In genomic region chr3:152976232-152976631, GRCh38 we compare ENCODE assay signal across 21 cellular contexts.
"Had no signal": no experiment of that assay in that cellular context is flagged by ENCODE, and none has a peak within 500 bp of the region (broad histone marks: within the 10 kb centered on the region; RNA-seq: fewer than 3 reads in every experiment).

No MANE protein-coding gene starts in this region.

- H3K27ac Mint-ChIP-seq: naive thymus-derived CD8-positive, alpha-beta T cell; nephron progenitor cell; stimulated activated naive B cell treated with anti-CD40 and anti-IgM and Interleukin-4, amounts not matched to agents 10 μg/mL and 1 μg/mL and 100 μg/mL, for 72 hours; stimulated activated naive CD8-positive, alpha-beta T cell treated with anti-CD3 and anti-CD28 coated beads, Interleukin-15, Interleukin-2, amounts not matched to agents 100 ng/mL and 50 ng/mL, for 24 hours had no signal

- ATAC-seq: esophagus mucosa; gastrocnemius medialis; left ventricle myocardium superior; lower lobe of right lung; naive thymus-derived CD8-positive, alpha-beta T cell; right lobe of liver; stimulated activated naive B cell treated with anti-CD40 and anti-IgM and Interleukin-4, amounts not matched to agents 10 μg/mL and 1 μg/mL and 100 μg/mL, for 72 hours; upper lobe of right lung had no signal

- H3K36me3 Mint-ChIP-seq: naive thymus-derived CD8-positive, alpha-beta T cell; stimulated activated naive B cell treated with anti-CD40 and anti-IgM and Interleukin-4, amounts not matched to agents 10 μg/mL and 1 μg/mL and 100 μg/mL, for 72 hours had no signal

- H3K4me1 Mint-ChIP-seq: naive thymus-derived CD8-positive, alpha-beta T cell; nephron progenitor cell had no signal

- H3K4me3 Mint-ChIP-seq: naive thymus-derived CD8-positive, alpha-beta T cell; nephron progenitor cell; stimulated activated naive B cell treated with anti-CD40 and anti-IgM and Interleukin-4, amounts not matched to agents 10 μg/mL and 1 μg/mL and 100 μg/mL, for 72 hours; stimulated activated naive CD8-positive, alpha-beta T cell treated with anti-CD3 and anti-CD28 coated beads, Interleukin-15, Interleukin-2, amounts not matched to agents 100 ng/mL and 50 ng/mL, for 24 hours had no signal

- DNase-seq: cortex of kidney; foreskin fibroblast; gastrocnemius medialis; head of caudate nucleus; left ventricle myocardium superior; lower lobe of right lung; naive thymus-derived CD8-positive, alpha-beta T cell; nephron progenitor cell; occipital lobe; ovary; posterior cingulate gyrus; right lobe of liver; small intestine; stimulated activated CD4-positive, alpha-beta T cell treated with anti-CD3 and anti-CD28 coated beads, Interleukin-15, amount 100 ng/mL, for 24 hours; stimulated activated CD4-positive, alpha-beta T cell treated with anti-CD3 and anti-CD28 coated beads, Interleukin-2, amount 100 ng/mL, for 48 hours; stimulated activated naive B cell treated with anti-CD40 and anti-IgM and Interleukin-4, amounts not matched to agents 10 μg/mL and 1 μg/mL and 100 μg/mL, for 72 hours; transverse colon; upper lobe of right lung; uterus had no signal
